ENCODE assay signal across 8 cellular contexts in genomic region chr22:46070722-46071450, GRCh38.
DNase-seq lines count a peak whose midpoint lies in the region; ATAC-seq and TF ChIP-seq lines count a peak whose summit lies in the region.

No MANE protein-coding gene starts in this region.

- ATAC-seq in GM21529 (IDR thresholded peaks at IDR 0.05; ENCODE audit: unreplicated experiment) = peak; percentile 37
- peak; percentile 38 to 61 for ATAC-seq in activated naive CD4-positive, alpha-beta T cell treated with anti-CD3 and anti-CD28 coated beads, Interleukin-2, amount 50 U/mL, for 72 hours

- no peaks in the 10 kb centered on the region for H3K9me3 ChIP-seq in left ventricle myocardium inferior (replicated peaks)

- DNase-seq in OCI-M1 (lab: John Stamatoyannopoulos, UW) (peak; percentile 74), left ventricle myocardium inferior (peak; percentile 78), posterior cingulate gyrus (peak in 9 of 10 donors; percentile 48 to 97 (median 75)), mucosa of gallbladder (ENCODE audit: low spot score) (no peak), DMS114 treated with DMSO at 0.1 percent for 48 hours (lab: John Stamatoyannopoulos, UW; ENCODE audit: unreplicated experiment) (no peak)
- DNase-seq in activated naive CD4-positive, alpha-beta T cell treated with anti-CD3 and anti-CD28 coated beads, Interleukin-2, amount 50 U/mL, for 72 hours (ENCODE audit: low spot score in 2 of 2) = peak; percentile 61 to 68

- peaks cover 14% of the 10 kb centered on the region for H3K36me3 ChIP-seq in left ventricle myocardium inferior

- H3K27me3 ChIP-seq in left ventricle myocardium inferior (ENCODE audit: low read depth) = no peaks in the 10 kb centered on the region

- peaks cover 0 to 15% of the 10 kb centered on the region in 2 donors for H3K36me3 Mint-ChIP-seq in activated naive CD4-positive, alpha-beta T cell treated with anti-CD3 and anti-CD28 coated beads, Interleukin-2, amount 50 U/mL, for 72 hours

- H3K4me3 ChIP-seq in left ventricle myocardium inferior = peak overlapping the region; percentile 96

- intact Hi-C loops in left ventricle myocardium inferior (cut with micrococcal nuclease) (no loop called here), posterior cingulate gyrus (cut with DNase I) (loop anchor here (2.0 to 5.0 kb wide), 3 partner anchors 14 to 59 kb away; no protein-coding TSS in a partner anchor)

- peak overlapping the region in 1 of 2 donors; percentile 94 for H3K27ac Mint-ChIP-seq in activated naive CD4-positive, alpha-beta T cell treated with anti-CD3 and anti-CD28 coated beads, Interleukin-2, amount 50 U/mL, for 72 hours

- H3K4me1 ChIP-seq in left ventricle myocardium inferior = peaks cover 86% of the 10 kb centered on the region

- H3K9me3 Mint-ChIP-seq in activated naive CD4-positive, alpha-beta T cell treated with anti-CD3 and anti-CD28 coated beads, Interleukin-2, amount 50 U/mL, for 72 hours = no peaks in the 10 kb centered on the region

- TF ChIP-seq CTCF in C4-2B (conservative IDR thresholded peaks at IDR 0.05) = no peak
- no peak for TF ChIP-seq CTCF in left ventricle myocardium inferior (IDR thresholded peaks at IDR 0.05; ENCODE audit: borderline replicate concordance)

- H3K27ac ChIP-seq in C4-2B (peak overlapping the region; percentile 100), left ventricle myocardium inferior (replicated peaks) (peak overlapping the region; percentile 100)

Comparison
In these comparisons a context has a peak if more than half of its experiments do, and no peak if none do; other contexts are left out.
1. DNase-seq: peak in OCI-M1 (single experiment), activated naive CD4-positive, alpha-beta T cell treated with anti-CD3 and anti-CD28 coated beads, Interleukin-2, amount 50 U/mL, for 72 hours (2 of 2), left ventricle myocardium inferior (single experiment) and posterior cingulate gyrus (9 of 10); none in mucosa of gallbladder (single experiment) and DMS114 treated with DMSO at 0.1 percent for 48 hours (single experiment).